In the genomic region with DNA sequence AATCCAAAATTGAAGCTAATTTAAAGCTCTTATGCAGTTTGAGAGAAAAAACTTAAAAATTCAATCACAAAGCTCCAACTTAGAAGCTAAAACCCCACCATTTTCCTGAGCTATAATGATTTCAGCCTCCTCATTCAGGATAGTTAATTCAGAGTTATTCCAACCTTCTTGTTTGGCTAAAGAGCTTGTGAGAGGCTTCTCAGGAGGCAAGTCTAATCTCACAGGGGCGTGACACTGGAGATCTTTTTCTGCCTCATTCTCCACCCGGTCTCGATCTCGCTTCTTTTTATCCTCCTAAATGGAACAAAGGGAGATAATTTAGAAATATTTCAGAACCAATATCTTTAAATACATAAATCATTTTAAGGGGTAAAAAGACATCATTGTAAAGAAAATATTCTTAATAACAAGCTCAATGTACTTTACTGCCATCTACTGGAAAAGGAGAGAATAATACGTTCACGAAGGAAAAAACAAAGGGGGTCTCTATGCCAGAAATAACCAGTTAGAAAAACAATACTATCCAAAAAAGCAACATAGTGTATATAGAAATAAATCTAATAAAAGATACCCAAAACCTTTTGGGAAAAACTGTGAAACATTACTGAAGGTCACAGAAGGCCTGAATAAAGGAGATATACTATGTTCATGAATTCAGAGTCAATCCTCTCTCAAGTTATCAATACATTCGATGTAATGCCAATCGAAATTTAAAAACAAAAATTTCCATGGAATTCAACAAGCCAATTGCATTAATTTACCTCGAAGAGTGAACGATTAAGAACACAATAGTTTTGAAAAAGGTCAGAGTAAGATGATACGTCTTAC, we compare ENCODE assay signal across 9 cellular contexts. TPM values are rescaled to one million over a fixed set of nuclear protein-coding genes. Genes with fewer than 3 reads are reported as not detected.
DNase-seq lines count a peak whose midpoint lies in the region; ATAC-seq, FAIRE-seq and TF ChIP-seq lines count a peak whose summit lies in the region.
"Had no signal": no experiment of that assay in that cellular context is flagged by ENCODE, and none has a peak within 500 bp of the region (broad histone marks: within the 10 kb centered on the region; RNA-seq: fewer than 3 reads in every experiment).

No MANE protein-coding gene starts in this region.

- no peak overlapping the region for H3K4me2 ChIP-seq in endothelial cell of umbilical vein (ENCODE audit: insufficient read depth, low read length)

- peak; percentile 60 for DNase-seq in NCI-H2171 treated with DMSO at 0.1 percent for 48 hours (lab: John Stamatoyannopoulos, UW)
- DNase-seq in NCI-H2171 (lab: John Stamatoyannopoulos, UW) = no peak
- DNase-seq in NCI-H748 (lab: John Stamatoyannopoulos, UW; ENCODE audit: unreplicated experiment) = peak; percentile 2
- DNase-seq in endothelial cell of umbilical vein (ENCODE audit: low read depth, low spot score) = peak; percentile 33
- DNase-seq in spleen = no peak
- DNase-seq in glomerular visceral epithelial cell (ENCODE audit: extremely low spot score) = no peak
- DNase-seq in activated naive CD4-positive, alpha-beta T cell (lab: John Stamatoyannopoulos, UW) = no peak
- DNase-seq: left ventricle myocardium superior had no signal

- no peaks in the 10 kb centered on the region for H3K9me1 ChIP-seq in endothelial cell of umbilical vein (replicated peaks; ENCODE audit: control insufficient read depth, extremely low read depth, insufficient read depth, low read length)

- no peak for ATAC-seq in GM21360 (IDR thresholded peaks at IDR 0.05; ENCODE audit: unreplicated experiment)
- ATAC-seq: left ventricle myocardium superior had no signal

- H3K79me2 ChIP-seq in endothelial cell of umbilical vein (ENCODE audit: control insufficient read depth, insufficient read depth, low read length) = peaks cover 29% of the 10 kb centered on the region

- TF ChIP-seq POLR2A in endothelial cell of umbilical vein (IDR thresholded peaks at IDR 0.05; ENCODE audit: low read depth, low read length) (no peak), spleen (IDR thresholded peaks at IDR 0.05) (no peak)

- POLR2A ChIA-PET in endothelial cell of umbilical vein (lab: Charles Lee) = interaction anchor here (0.5 to 0.7 kb wide), 2 partner anchors 9 to 63 kb away, joined by 3 to 6 read pairs; no protein-coding TSS in a partner anchor

- H3K27me3 ChIP-seq in endothelial cell of umbilical vein (ENCODE audit: control insufficient read depth in 2 of 2, insufficient read depth in 2 of 2, low read length in 2 of 2) = no peaks in the 10 kb centered on the region
- no peaks in the 10 kb centered on the region for H3K27me3 ChIP-seq in spleen (replicated peaks in 1 of 7)

- CTCF ChIA-PET in endothelial cell of umbilical vein (lab: Charles Lee) = interaction anchor here (0.5 to 3.4 kb wide), 65 partner anchors 9 to 1628 kb away, joined by 3 to 106 read pairs (median 4); a partner anchor contains a TSS

- 76 to 81% (median 76%) methylated on average over 11 of the region's 11 CpGs for WGBS in spleen, 5 donors

- peaks cover 2 to 13% of the 10 kb centered on the region in 2 experiments for H3K36me3 ChIP-seq in endothelial cell of umbilical vein (ENCODE audit: control insufficient read depth in 2 of 2, extremely low read depth in 1 of 2, insufficient read depth in 2 of 2, low read length in 2 of 2)
- H3K36me3 ChIP-seq in spleen = peaks cover 0 to 77% (median 44%) of the 10 kb centered on the region in 6 donors

- no peak for FAIRE-seq in endothelial cell of umbilical vein (lab: Jason Lieb, UNC)

- H3K9ac ChIP-seq in endothelial cell of umbilical vein (replicated peaks; ENCODE audit: extremely low read depth, insufficient read depth, low read length) = no peak overlapping the region

- dilution Hi-C loops in endothelial cell of umbilical vein (cut with MboI; ENCODE audit: extremely low pct_ligation_motif_present, low sequenced_read_pairs) = no loop called here

- BruUV-seq in endothelial cell of umbilical vein (replicated peaks; lab: Mats Ljungman, UMichigan) = no TSS peak

- H4K20me1 ChIP-seq in endothelial cell of umbilical vein (replicated peaks; ENCODE audit: control insufficient read depth, extremely low read depth, insufficient read depth, low read length) = peaks cover 5% of the 10 kb centered on the region

- TF ChIP-seq CTCF in endothelial cell of umbilical vein (IDR thresholded peaks at IDR 0.05; ENCODE audit: extremely low read depth in 1 of 2, insufficient read depth in 1 of 2, low read depth in 1 of 2, low read length in 2 of 2) = peak; percentile 25 to 37
- peak; percentile 28 to 71 (median 62) for TF ChIP-seq CTCF in spleen (IDR thresholded peaks at IDR 0.05 in 8 of 11, conservative IDR thresholded peaks at IDR 0.05 in 3 of 11)

- intact Hi-C loops in endothelial cell of umbilical vein (cut with micrococcal nuclease) = loop anchor here (1.0 kb wide), 2 partner anchors 110 to 141 kb away; no protein-coding TSS in a partner anchor
- intact Hi-C loops in spleen (cut with DNase I; ENCODE audit: low total_unique reads) = loop anchor here (2.0 to 10.0 kb wide), 2 partner anchors 110 to 140 kb away; no protein-coding TSS in a partner anchor

- H2AFZ ChIP-seq in endothelial cell of umbilical vein (ENCODE audit: low read depth, low read length) = no peak overlapping the region

- H3K4me3 ChIP-seq in endothelial cell of umbilical vein (replicated peaks in 1 of 3; ENCODE audit: insufficient read depth in 1 of 3, low read depth in 1 of 3, low read length in 3 of 3) (no peak overlapping the region), spleen (no peak overlapping the region)

- H3K9me3 ChIP-seq in endothelial cell of umbilical vein (replicated peaks; ENCODE audit: control insufficient read depth, insufficient read depth, low read length) (no peaks in the 10 kb centered on the region), spleen (no peaks in the 10 kb centered on the region)

- H3K4me1 ChIP-seq in endothelial cell of umbilical vein (ENCODE audit: control insufficient read depth, extremely low read depth, insufficient read depth, low read length) (no peaks in the 10 kb centered on the region), spleen (peaks cover 0 to 23% (median 5%) of the 10 kb centered on the region in 6 donors)

- H3K27ac ChIP-seq in endothelial cell of umbilical vein (ENCODE audit: insufficient read depth, low read depth, low read length) = no peak overlapping the region
- H3K27ac ChIP-seq in spleen = no peak overlapping the region

TF ChIP-seq in endothelial cell of umbilical vein, 7 proteins besides CTCF, POLR2A, EP300 and RAD21:
- TF ChIP-seq GATA2 (IDR thresholded peaks at IDR 0.05; ENCODE audit: insufficient read depth, insufficient read length, low read depth, low read length) (no peak), MYC (IDR thresholded peaks at IDR 0.05; ENCODE audit: low read depth, low read length) (no peak), POLR2AphosphoS5 (IDR thresholded peaks at IDR 0.05; ENCODE audit: insufficient read depth, low read depth, low read length) (no peak), EZH2 (IDR thresholded peaks at IDR 0.05; ENCODE audit: borderline replicate concordance, low read depth, low read length, severe bottlenecking) (no peak)
- TF ChIP-seq, protein P1, sequence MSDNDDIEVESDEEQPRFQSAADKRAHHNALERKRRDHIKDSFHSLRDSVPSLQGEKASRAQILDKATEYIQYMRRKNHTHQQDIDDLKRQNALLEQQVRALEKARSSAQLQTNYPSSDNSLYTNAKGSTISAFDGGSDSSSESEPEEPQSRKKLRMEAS (IDR thresholded peaks at IDR 0.05; ENCODE audit: insufficient read depth, insufficient read length) = no peak

RNA-seq across cellular contexts. Expression of a gene that starts 13.9 kb away (rescaled TPM):
- total RNA-seq in endothelial cell of umbilical vein (69.1 and 78.0 TPM in 2 replicates), spleen (10 to 100 TPM; 47.4 to 69.7 (median 59.1) TPM)
- polyA plus RNA-seq in endothelial cell of umbilical vein (17.1 and 17.6 TPM in 2 replicates), spleen (10 to 100 TPM; 39.2 to 50.5 (median 47.2) TPM)
- polyA plus RNA-seq in endothelial cell of umbilical vein (2011; cell fraction: cytosol; rRNA removed) = 36.4 and 36.5 TPM in 2 replicates
- 45.3 and 55.6 TPM in 2 replicates for polyA plus RNA-seq in endothelial cell of umbilical vein (2011; cell fraction: nucleus; rRNA removed)
- polyA plus RNA-seq in endothelial cell of umbilical vein (2012) = 51.4 and 56.4 TPM in 2 replicates
- polyA minus RNA-seq in endothelial cell of umbilical vein = 33.1 and 35.4 TPM in 2 replicates
- polyA minus RNA-seq in endothelial cell of umbilical vein (2011; cell fraction: cytosol; rRNA and poly(A)+ RNA removed) = 26.6 TPM
- polyA minus RNA-seq in endothelial cell of umbilical vein (2011; cell fraction: nucleus; rRNA and poly(A)+ RNA removed) = 40.1 and 48.1 TPM in 2 replicates

Comparison
In these comparisons a context has a peak if more than half of its experiments do, and no peak if none do; other contexts are left out.
1. DNase-seq: peak in NCI-H2171 treated with DMSO at 0.1 percent for 48 hours (single experiment), NCI-H748 (single experiment) and endothelial cell of umbilical vein (single experiment); none in NCI-H2171 (single experiment), spleen (single experiment), glomerular visceral epithelial cell (single experiment) and activated naive CD4-positive, alpha-beta T cell (0 of 4).